In genomic region chr4:87422104-87423052, GRCh38 we compare ENCODE assay signal across 8 cellular contexts. TPM values are rescaled to one million over a fixed set of nuclear protein-coding genes. Genes with fewer than 3 reads are reported as not detected.
DNase-seq lines count a peak whose midpoint lies in the region; ATAC-seq and TF ChIP-seq lines count a peak whose summit lies in the region.

A gene with protein sequence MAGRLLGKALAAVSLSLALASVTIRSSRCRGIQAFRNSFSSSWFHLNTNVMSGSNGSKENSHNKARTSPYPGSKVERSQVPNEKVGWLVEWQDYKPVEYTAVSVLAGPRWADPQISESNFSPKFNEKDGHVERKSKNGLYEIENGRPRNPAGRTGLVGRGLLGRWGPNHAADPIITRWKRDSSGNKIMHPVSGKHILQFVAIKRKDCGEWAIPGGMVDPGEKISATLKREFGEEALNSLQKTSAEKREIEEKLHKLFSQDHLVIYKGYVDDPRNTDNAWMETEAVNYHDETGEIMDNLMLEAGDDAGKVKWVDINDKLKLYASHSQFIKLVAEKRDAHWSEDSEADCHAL (plus strand): TSS chr4:87422573. CDS start chr4:87422906, 333 bp downstream.

- peak within 1 kb of the TSS; percentile 79 to 97 (median 88) for H3K4me2 ChIP-seq in BLaER1 treated with 17β-estradiol and CSF1 and Interleukin-3, amounts not matched to agents 10 nM and 100 nM

- H3K9me3 ChIP-seq in BLaER1 treated with 17β-estradiol and CSF1 and Interleukin-3, amounts not matched to agents 10 nM and 100 nM (replicated peaks in 1 of 11) = peaks cover 6 to 17% (median 11%) of the 10 kb centered on the region in 11 experiments; a peak in 19 of 22 replicates

- H4K20me1 ChIP-seq in BLaER1 treated with 17β-estradiol and CSF1 and Interleukin-3, amounts not matched to agents 10 nM and 100 nM = no peaks in the 10 kb centered on the region; a peak in 3 of 22 replicates

- H3K4me1 ChIP-seq in BLaER1 treated with 17β-estradiol and CSF1 and Interleukin-3, amounts not matched to agents 10 nM and 100 nM = peaks cover 21 to 37% (median 25%) of the 10 kb centered on the region in 10 experiments

- peak within 1 kb of the TSS; percentile 98 for H3K27ac Mint-ChIP-seq in activated CD4-positive, alpha-beta T cell treated with anti-CD3 and anti-CD28 coated beads, Interleukin-2, amount 10 ng/mL, durations not matched to agents 24 days and 14 days

- DNase-seq in NCI-H526 treated with DMSO at 0.1 percent for 48 hours (lab: John Stamatoyannopoulos, UW) = peak; percentile 84
- peak; percentile 96 for DNase-seq in activated CD4-positive, alpha-beta T cell treated with anti-CD3 and anti-CD28 coated beads, Interleukin-2, amount 10 ng/mL, durations not matched to agents 24 days and 14 days
- peak; percentile 94 for DNase-seq in coronary artery (ENCODE audit: low spot score)
- peak; percentile 98 for DNase-seq in left colon
- DNase-seq in stimulated activated CD4-positive, alpha-beta T cell treated with anti-CD3 and anti-CD28 coated beads, Interleukin-1b, Interleukin-23, amount 100 ng/mL, for 48 hours = peak; percentile 84

- no peak for TF ChIP-seq CTCF in coronary artery (IDR thresholded peaks at IDR 0.05)

- H3K36me3 Mint-ChIP-seq in activated CD4-positive, alpha-beta T cell treated with anti-CD3 and anti-CD28 coated beads, Interleukin-2, amount 10 ng/mL, durations not matched to agents 24 days and 14 days (ENCODE audit: low read depth) = no peaks in the 10 kb centered on the region

- H3K4me1 Mint-ChIP-seq in activated CD4-positive, alpha-beta T cell treated with anti-CD3 and anti-CD28 coated beads, Interleukin-2, amount 10 ng/mL, durations not matched to agents 24 days and 14 days = peaks cover 19% of the 10 kb centered on the region

- ATAC-seq in GM19324 (IDR thresholded peaks at IDR 0.05; ENCODE audit: low FRiP score, unreplicated experiment) (peak; percentile 89), HG03469 (IDR thresholded peaks at IDR 0.05; ENCODE audit: unreplicated experiment) (peak; percentile 66), left colon (peak; percentile 88)

- peaks cover 0 to 8% (median 0%) of the 10 kb centered on the region in 11 experiments; a peak in 3 of 22 replicates for H3K36me3 ChIP-seq in BLaER1 treated with 17β-estradiol and CSF1 and Interleukin-3, amounts not matched to agents 10 nM and 100 nM

- peak within 1 kb of the TSS; percentile 99 for H3K4me3 Mint-ChIP-seq in activated CD4-positive, alpha-beta T cell treated with anti-CD3 and anti-CD28 coated beads, Interleukin-2, amount 10 ng/mL, durations not matched to agents 24 days and 14 days

- H3K27me3 ChIP-seq in BLaER1 treated with 17β-estradiol and CSF1 and Interleukin-3, amounts not matched to agents 10 nM and 100 nM = no peaks in the 10 kb centered on the region

- H3K4me3 ChIP-seq in BLaER1 treated with 17β-estradiol and CSF1 and Interleukin-3, amounts not matched to agents 10 nM and 100 nM = peak within 1 kb of the TSS; percentile 80 to 93 (median 83)
- H3K4me3 ChIP-seq in coronary artery = peak within 1 kb of the TSS; percentile 83

- H3K9ac ChIP-seq in BLaER1 treated with 17β-estradiol and CSF1 and Interleukin-3, amounts not matched to agents 10 nM and 100 nM = peak within 1 kb of the TSS; percentile 84 to 91 (median 88)

- H3K9me3 Mint-ChIP-seq in activated CD4-positive, alpha-beta T cell treated with anti-CD3 and anti-CD28 coated beads, Interleukin-2, amount 10 ng/mL, durations not matched to agents 24 days and 14 days = no peaks in the 10 kb centered on the region

- intact Hi-C loops in activated CD4-positive, alpha-beta T cell treated with anti-CD3 and anti-CD28 coated beads, Interleukin-2, amount 10 ng/mL, durations not matched to agents 24 days and 14 days (cut with micrococcal nuclease) = loop anchor here (1.0 to 10.0 kb wide), 3 partner anchors 31 to 488 kb away; partner anchors contain the start of genes AFF1 and HSD17B11
- intact Hi-C loops in left colon (cut with DNase I, micrococcal nuclease) = loop anchor here in 1 of 2 donors (5.0 kb wide), 1 partner anchor 35 kb away; no protein-coding TSS in a partner anchor

- H3K27me3 Mint-ChIP-seq in activated CD4-positive, alpha-beta T cell treated with anti-CD3 and anti-CD28 coated beads, Interleukin-2, amount 10 ng/mL, durations not matched to agents 24 days and 14 days = no peaks in the 10 kb centered on the region

- H3K27ac ChIP-seq in BLaER1 treated with 17β-estradiol and CSF1 and Interleukin-3, amounts not matched to agents 10 nM and 100 nM = peak within 1 kb of the TSS; percentile 81 to 91 (median 88)
- H3K27ac ChIP-seq in coronary artery = peak within 1 kb of the TSS; percentile 91 to 95

RNA-seq across cellular contexts. Expression of the gene that starts here (rescaled TPM):
- total RNA-seq in activated CD4-positive, alpha-beta T cell treated with anti-CD3 and anti-CD28 coated beads, Interleukin-2, amount 10 ng/mL, durations not matched to agents 24 days and 14 days = 16.5 and 17.4 TPM in 2 replicates
- total RNA-seq in left colon = 10 to 100 TPM; 27.8 to 35.9 TPM

Comparison
In these comparisons a context has a peak if more than half of its experiments do, and no peak if none do; other contexts are left out.
1. Peak in every context shown above with its lines: DNase-seq, ATAC-seq, H3K4me3 ChIP-seq and H3K27ac ChIP-seq.